9 cellular contexts compared by ENCODE assay signal in the genomic region with DNA sequence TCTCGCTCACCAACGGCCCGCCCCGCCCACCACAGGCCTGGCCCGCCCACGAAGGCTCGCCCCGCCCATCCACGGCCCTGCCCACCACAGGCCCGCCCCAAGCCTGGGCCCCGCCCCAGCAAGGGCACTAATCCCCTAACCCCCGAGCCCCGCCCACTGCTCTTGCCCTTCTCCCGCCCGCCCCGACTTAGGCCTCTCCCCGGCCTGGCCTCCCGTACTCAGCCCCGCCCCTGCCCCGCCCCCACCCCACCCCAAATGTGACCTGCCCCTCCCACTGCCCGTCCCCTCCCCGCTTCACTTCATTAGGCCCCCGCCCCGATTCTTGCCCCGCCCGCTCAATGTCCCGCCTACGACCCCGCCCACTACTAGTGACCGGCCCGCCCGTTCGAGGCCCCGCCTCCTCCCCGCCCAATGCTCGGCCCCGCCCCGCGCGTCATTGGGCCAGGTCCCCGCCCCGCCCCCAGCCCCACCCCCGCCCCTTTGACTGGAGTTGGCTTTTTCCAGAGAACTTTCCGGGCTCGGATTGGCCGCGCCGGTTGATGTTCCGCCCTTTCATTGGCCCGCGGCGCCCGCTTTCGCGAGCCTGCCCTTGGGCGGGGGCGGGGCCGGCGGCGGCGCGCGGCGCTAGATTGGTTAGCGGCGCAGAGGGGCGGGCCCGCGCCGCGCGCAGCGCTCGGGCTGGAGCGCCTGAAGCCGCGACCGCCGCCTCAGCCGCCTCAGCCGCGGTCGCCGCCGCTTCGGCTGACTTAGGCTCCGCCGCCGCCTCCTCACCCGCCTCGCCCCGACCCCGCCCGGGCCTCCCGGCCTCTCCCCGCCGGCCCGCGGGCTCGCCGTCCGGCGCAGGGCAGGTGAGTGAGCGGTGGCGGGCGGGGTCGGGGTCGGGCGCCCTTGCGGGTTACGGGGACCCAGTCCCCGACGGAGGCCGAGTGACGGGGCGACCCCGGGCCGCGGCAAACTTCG. TPM values are rescaled to one million over a fixed set of nuclear protein-coding genes. Genes with fewer than 3 reads are reported as not detected.
A peak's percentile ranks its signal among the peaks of the same experiment; 100 is the strongest.
DNase-seq lines count a peak whose midpoint lies in the region; ATAC-seq and TF ChIP-seq lines count a peak whose summit lies in the region.
"Had no signal": no experiment of that assay in that cellular context is flagged by ENCODE, and none has a peak within 500 bp of the region (broad histone marks: within the 10 kb centered on the region; RNA-seq: fewer than 3 reads in every experiment).

Gene PCBP3 (plus strand): TSS at position 705 of the 960 bp plus-strand sequence. CDS start 206,361 bp downstream, outside the sequence.

- no peaks in the 10 kb centered on the region for H3K36me3 ChIP-seq in right lobe of liver

- TF ChIP-seq CTCF in right lobe of liver (IDR thresholded peaks at IDR 0.05): no peak

- peak; percentile 73 for ATAC-seq in HG03135 (IDR thresholded peaks at IDR 0.05; ENCODE audit: unreplicated experiment)
- ATAC-seq in right lobe of liver: peak; percentile 83 to 89 (median 86)

- H3K4me1 ChIP-seq in right lobe of liver: no peaks in the 10 kb centered on the region

- H3K4me3 ChIP-seq in right lobe of liver: peak within 1 kb of the TSS in 1 of 3 donors; percentile 40

- 4% methylated on average over 23 of the region's 120 CpGs for WGBS in right lobe of liver (ENCODE audit: insufficient coverage, low coverage, low lambda C conversion rate, missing lambda C conversion rate)

- peak within 1 kb of the TSS in 1 of 3 donors; percentile 13 for H3K27ac ChIP-seq in right lobe of liver
- H3K27ac ChIP-seq: 22Rv1 had no signal

- no peaks in the 10 kb centered on the region for H3K27me3 ChIP-seq in right lobe of liver

- TF ChIP-seq POLR2A in right lobe of liver (IDR thresholded peaks at IDR 0.05): peak; percentile 54

- DNase-seq in NK-92 (lab: John Stamatoyannopoulos, UW; ENCODE audit: unreplicated experiment): peak; percentile 89
- no peak for DNase-seq in NK-92 treated with Interleukin-12 subunit alpha and Interleukin-12 subunit beta, amount 100 ng/mL, for 24 hours (lab: John Stamatoyannopoulos, UW)
- DNase-seq in NCI-H446 (lab: John Stamatoyannopoulos, UW): peak; percentile 96 to 99
- DNase-seq in activated CD4-positive, alpha-beta T cell treated with anti-CD3 and anti-CD28 coated beads, Interleukin-2, amount 50 U/mL, for 1 hour: peak; percentile 97
- DNase-seq in dedifferentiated amniotic fluid mesenchymal stem cell (ENCODE audit: extremely low spot score): peak; percentile 74
- peak; percentile 88 to 95 (median 95) for DNase-seq in right lobe of liver
- peak; percentile 98 to 99 for DNase-seq in stimulated activated CD4-positive, alpha-beta T cell treated with anti-CD3 and anti-CD28 coated beads, Interleukin-2, amount 100 ng/mL, for 48 hours

- intact Hi-C loops in right lobe of liver (cut with DNase I): no loop called here

- H3K9me3 ChIP-seq in right lobe of liver: no peaks in the 10 kb centered on the region

RNA-seq across cellular contexts. Expression of gene PCBP3, which starts in this region (rescaled TPM):
- 1 to 10 TPM in 1 of 6 experiments, under 1 TPM in 5; 0.37 to 1.5 (median 0.69) TPM for total RNA-seq in right lobe of liver
